Comparison of ENCODE assay signal across 22 cellular contexts in the genomic region with DNA sequence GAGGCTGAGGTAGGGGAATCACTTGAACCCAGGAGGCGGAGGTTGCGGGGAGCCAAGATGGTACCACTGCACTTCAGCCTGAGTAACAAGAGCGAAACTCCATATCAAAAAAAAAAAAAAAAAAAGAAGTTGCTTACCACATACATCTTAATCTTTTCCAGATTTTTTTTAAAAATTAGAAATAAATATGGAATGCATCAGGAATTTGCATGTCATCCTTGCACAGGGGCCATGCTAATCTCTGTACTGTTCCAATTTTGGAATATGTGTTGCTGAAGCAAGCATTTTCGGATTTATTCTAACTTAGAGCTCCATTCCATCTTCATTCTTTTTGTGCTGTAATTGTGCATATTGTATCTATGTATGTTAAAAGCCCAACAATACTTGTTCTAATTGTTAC.
"Had no signal": no experiment of that assay in that cellular context is flagged by ENCODE, and none has a peak within 500 bp of the region (broad histone marks: within the 10 kb centered on the region; RNA-seq: fewer than 3 reads in every experiment).

No MANE protein-coding gene starts in this region.

- ATAC-seq: effector memory CD8-positive, alpha-beta T cell; esophagus mucosa; foreskin keratinocyte; gastroesophageal sphincter; heart left ventricle; left cardiac atrium; left lung; left ventricle myocardium superior; lower lobe of right lung; mucosa of descending colon had no signal

- H3K9me3 ChIP-seq: colonic mucosa, esophagus squamous epithelium, gastroesophageal sphincter, heart left ventricle, left lung, lower lobe of right lung, mucosa of descending colon had no signal

- H3K9me3 Mint-ChIP-seq: dendritic cell treated with granulocyte-macrophage colony-stimulating factor and Interleukin-4, amounts not matched to agents 40 ng/mL and 50 ng/mL, for 4 days; effector memory CD8-positive, alpha-beta T cell; endodermal cell; immature natural killer cell; mesothelial cell of epicardium; naive B cell had no signal

- H3K27me3 Mint-ChIP-seq: dendritic cell treated with granulocyte-macrophage colony-stimulating factor and Interleukin-4, amounts not matched to agents 40 ng/mL and 50 ng/mL, for 4 days; effector memory CD8-positive, alpha-beta T cell; naive B cell had no signal

- DNase-seq: colonic mucosa; cortex of kidney; effector CD8-positive, alpha-beta T cell; effector memory CD8-positive, alpha-beta T cell; endodermal cell; erythroblast; esophagus squamous epithelium; foreskin keratinocyte; heart left ventricle; hypothalamus; immature natural killer cell; left cardiac atrium; left lung; left ventricle myocardium superior; lower lobe of right lung; mesenchymal stem cell; mucosa of descending colon; naive B cell had no signal

- H3K4me3 Mint-ChIP-seq: dendritic cell treated with granulocyte-macrophage colony-stimulating factor and Interleukin-4, amounts not matched to agents 40 ng/mL and 50 ng/mL, for 4 days; effector memory CD8-positive, alpha-beta T cell; endodermal cell; immature natural killer cell; mesothelial cell of epicardium; naive B cell had no signal

- H3K27ac Mint-ChIP-seq: dendritic cell treated with granulocyte-macrophage colony-stimulating factor and Interleukin-4, amounts not matched to agents 40 ng/mL and 50 ng/mL, for 4 days; effector memory CD8-positive, alpha-beta T cell; endodermal cell; mesothelial cell of epicardium had no signal

- H3K4me1 Mint-ChIP-seq: endodermal cell, immature natural killer cell, mesothelial cell of epicardium, naive B cell had no signal
